Comparison of ENCODE assay signal across 22 cellular contexts in genomic region chr11:65931773-65932557, GRCh38. TPM values are rescaled to one million over a fixed set of nuclear protein-coding genes. Genes with fewer than 3 reads are reported as not detected.
DNase-seq lines count a peak whose midpoint lies in the region; ATAC-seq, FAIRE-seq and TF ChIP-seq lines count a peak whose summit lies in the region.
"Had no signal": no experiment of that assay in that cellular context is flagged by ENCODE, and none has a peak within 500 bp of the region (broad histone marks: within the 10 kb centered on the region; RNA-seq: fewer than 3 reads in every experiment).

No MANE protein-coding gene starts in this region.

- H3K23me2 ChIP-seq in H1 (ENCODE audit: low read depth, low read length) = no peaks in the 10 kb centered on the region

- TF ChIP-seq RAD21 in H1 (IDR thresholded peaks at IDR 0.05 in 1 of 2, conservative IDR thresholded peaks at IDR 0.05 in 1 of 2; ENCODE audit: low read depth in 2 of 2, low read length in 2 of 2) = no peak; a peak in 1 of 4 replicates

- H3K4me3 Mint-ChIP-seq in activated CD4-positive, alpha-beta memory T cell treated with anti-CD3 and anti-CD28 coated beads, Interleukin-2, amount 10 ng/mL, durations not matched to agents 7 days and 5 days = no peak overlapping the region
- no peak overlapping the region for H3K4me3 Mint-ChIP-seq in activated CD4-positive, alpha-beta memory T cell treated with anti-CD3 and anti-CD28 coated beads for 36 hours
- peak overlapping the region; percentile 56 to 57 for H3K4me3 Mint-ChIP-seq in stimulated activated naive CD8-positive, alpha-beta T cell treated with anti-CD3 and anti-CD28 coated beads, Interleukin-15, amount 100 ng/mL, for 72 hours

- no peaks in the 10 kb centered on the region for H4K20me1 ChIP-seq in H1 (replicated peaks in 1 of 2; ENCODE audit: control insufficient read depth in 1 of 2, insufficient read depth in 2 of 2, low read length in 2 of 2)

- no peak overlapping the region for H2BK5ac ChIP-seq in H1 (ENCODE audit: low read depth, low read length)

- no peaks in the 10 kb centered on the region for H3K9me3 ChIP-seq in H1 (ENCODE audit: insufficient read depth in 2 of 2, low read depth in 1 of 2, low read length in 1 of 2)
- H3K9me3 ChIP-seq: neutrophil had no signal

- H3K56ac ChIP-seq in H1 (replicated peaks; ENCODE audit: insufficient read length, low read depth, low read length) = no peak overlapping the region

- H3K36me3 Mint-ChIP-seq in activated CD4-positive, alpha-beta memory T cell treated with anti-CD3 and anti-CD28 coated beads, Interleukin-2, amount 10 ng/mL, durations not matched to agents 7 days and 5 days (ENCODE audit: low read depth) = no peaks in the 10 kb centered on the region
- peaks cover 2% of the 10 kb centered on the region for H3K36me3 Mint-ChIP-seq in activated CD4-positive, alpha-beta memory T cell treated with anti-CD3 and anti-CD28 coated beads for 36 hours

- TF ChIP-seq CTCF in H1 (IDR thresholded peaks at IDR 0.05; ENCODE audit: control extremely low read depth in 1 of 3, insufficient read depth in 1 of 3, low read depth in 1 of 3, low read length in 3 of 3) = peak in 1 of 3 experiments; percentile 28; a peak in 1 of 4 replicates

- CTCF ChIA-PET in activated CD4-positive, alpha-beta memory T cell treated with anti-CD3 and anti-CD28 coated beads, Interleukin-2, amount 10 ng/mL, durations not matched to agents 7 days and 5 days (lab: Charles Lee) = interaction anchor here (0.7 to 3.0 kb wide), 6 partner anchors 10 to 221 kb away, joined by 3 to 14 read pairs (median 3); partner anchors contain the start of genes CCDC85B and FIBP
- CTCF ChIA-PET in activated CD4-positive, alpha-beta memory T cell treated with anti-CD3 and anti-CD28 coated beads for 36 hours (lab: Charles Lee) = interaction anchor here (1.0 to 2.7 kb wide), 4 partner anchors 9 to 90 kb away, joined by 3 to 14 read pairs (median 4); no protein-coding TSS in a partner anchor
- CTCF ChIA-PET in H1 (lab: Charles Lee; ENCODE audit: partially characterized antibody) = interaction anchor here (0.5 to 2.9 kb wide), 26 partner anchors 9 to 190 kb away, joined by 3 to 19 read pairs (median 6); partner anchors contain the start of genes CCDC85B and FIBP

- no peak overlapping the region for H3K23ac ChIP-seq in H1 (ENCODE audit: insufficient read length)

- H3K4ac ChIP-seq in H1 (replicated peaks; ENCODE audit: insufficient read length, low read depth, low read length) = no peak overlapping the region

- no peak for FAIRE-seq in H1 (lab: Jason Lieb, UNC)
- no peak for FAIRE-seq in H54 (lab: Jason Lieb, UNC)

- no peak overlapping the region; the same call in 1 of the 2 replicates for H3K18ac ChIP-seq in H1 (ENCODE audit: extremely low read depth, low read length)

- H3K4me2 ChIP-seq in H1 (ENCODE audit: insufficient read depth in 1 of 2, low read depth in 2 of 2, low read length in 2 of 2) = peak overlapping the region in 1 of 2 experiments; percentile 25; a peak in 1 of 4 replicates
- H3K4me2 ChIP-seq: PC-9 had no signal

- H3K9ac ChIP-seq in H1 (replicated peaks in 1 of 4; ENCODE audit: extremely low read depth in 1 of 4, low read depth in 3 of 4, low read length in 3 of 4) = no peak overlapping the region; a peak in 1 of 7 replicates

- no peak overlapping the region for H4K5ac ChIP-seq in H1 (ENCODE audit: insufficient read length, low read depth, low read length)

- H3K27me3 ChIP-seq in H1 (replicated peaks in 1 of 4; ENCODE audit: control insufficient read depth in 3 of 4, extremely low read depth in 1 of 4, insufficient read depth in 3 of 4, low read length in 3 of 4) = no peaks in the 10 kb centered on the region
- H3K27me3 ChIP-seq: neutrophil had no signal

- H3K36me3 ChIP-seq in H1 (ENCODE audit: control insufficient read depth in 2 of 4, insufficient read depth in 4 of 4, low read length in 3 of 4) = no peaks in the 10 kb centered on the region
- H3K36me3 ChIP-seq: neutrophil had no signal

- peak overlapping the region; percentile 80 for H4K91ac ChIP-seq in H1 (replicated peaks; ENCODE audit: insufficient read length, low read length)

- no peak for TF ChIP-seq EP300 in H1 (IDR thresholded peaks at IDR 0.05; ENCODE audit: borderline replicate concordance in 1 of 2, low read depth in 2 of 2, low read length in 2 of 2)

- no peak overlapping the region for H2BK15ac ChIP-seq in H1 (ENCODE audit: low read length)

- no peaks in the 10 kb centered on the region for H3K79me2 ChIP-seq in H1 (ENCODE audit: control insufficient read depth in 1 of 2, insufficient read depth in 2 of 2, low read length in 2 of 2)

- H3K79me1 ChIP-seq in H1 (ENCODE audit: low read depth, low read length) = no peaks in the 10 kb centered on the region

- intact Hi-C loops in activated CD4-positive, alpha-beta memory T cell treated with anti-CD3 and anti-CD28 coated beads for 36 hours (cut with micrococcal nuclease) = no loop called here

- H3K4me1 ChIP-seq in H1 (replicated peaks in 1 of 4; ENCODE audit: control insufficient read depth in 3 of 4, insufficient read depth in 4 of 4, low read length in 3 of 4) = peaks cover 0 to 8% (median 5%) of the 10 kb centered on the region in 4 experiments; a peak in 5 of 7 replicates

- H3K14ac ChIP-seq in H1 (ENCODE audit: insufficient read length) = no peak overlapping the region

- peak; percentile 57 for ATAC-seq in stimulated activated naive CD8-positive, alpha-beta T cell treated with anti-CD3 and anti-CD28 coated beads, Interleukin-15, amount 100 ng/mL, for 72 hours
- ATAC-seq: sciatic nerve had no signal

- peak overlapping the region; percentile 20; the same call in 1 of the 2 replicates for H4K8ac ChIP-seq in H1 (ENCODE audit: extremely low read depth, insufficient read depth, low read length)

- no peak overlapping the region for H3K4me3 ChIP-seq in H1 (ENCODE audit: extremely low read depth in 1 of 4, insufficient read depth in 2 of 4, low read depth in 3 of 4, low read length in 4 of 4)
- H3K4me3 ChIP-seq: PC-9 had no signal

- H3K4me1 Mint-ChIP-seq in activated CD4-positive, alpha-beta memory T cell treated with anti-CD3 and anti-CD28 coated beads, Interleukin-2, amount 10 ng/mL, durations not matched to agents 7 days and 5 days = peaks cover 44% of the 10 kb centered on the region
- H3K4me1 Mint-ChIP-seq in activated CD4-positive, alpha-beta memory T cell treated with anti-CD3 and anti-CD28 coated beads for 36 hours (ENCODE audit: low read depth) = peaks cover 24% of the 10 kb centered on the region
- peaks cover 54% of the 10 kb centered on the region for H3K4me1 Mint-ChIP-seq in stimulated activated naive CD8-positive, alpha-beta T cell treated with anti-CD3 and anti-CD28 coated beads, Interleukin-15, amount 100 ng/mL, for 72 hours

- peaks cover 3% of the 10 kb centered on the region for H3K27me3 Mint-ChIP-seq in activated CD4-positive, alpha-beta memory T cell treated with anti-CD3 and anti-CD28 coated beads, Interleukin-2, amount 10 ng/mL, durations not matched to agents 7 days and 5 days
- H3K27me3 Mint-ChIP-seq in activated CD4-positive, alpha-beta memory T cell treated with anti-CD3 and anti-CD28 coated beads for 36 hours = no peaks in the 10 kb centered on the region
- no peaks in the 10 kb centered on the region for H3K27me3 Mint-ChIP-seq in stimulated activated naive CD8-positive, alpha-beta T cell treated with anti-CD3 and anti-CD28 coated beads, Interleukin-15, amount 100 ng/mL, for 72 hours

- H3K27ac Mint-ChIP-seq in activated CD4-positive, alpha-beta memory T cell treated with anti-CD3 and anti-CD28 coated beads, Interleukin-2, amount 10 ng/mL, durations not matched to agents 7 days and 5 days = peak overlapping the region; percentile 59
- no peak overlapping the region for H3K27ac Mint-ChIP-seq in activated CD4-positive, alpha-beta memory T cell treated with anti-CD3 and anti-CD28 coated beads for 36 hours
- peak overlapping the region in 1 of 2 donors; percentile 72 for H3K27ac Mint-ChIP-seq in stimulated activated naive CD8-positive, alpha-beta T cell treated with anti-CD3 and anti-CD28 coated beads, Interleukin-15, amount 100 ng/mL, for 72 hours

- H2BK120ac ChIP-seq in H1 (replicated peaks; ENCODE audit: low read depth, low read length) = no peak overlapping the region

- no peak overlapping the region for H2BK12ac ChIP-seq in H1 (ENCODE audit: low read depth, low read length)

- 86% methylated on average over 13 of the region's 13 CpGs; no CpG with 5 or more reads in 1 of the 2 experiments for WGBS in H1 (ENCODE audit: extremely low coverage in 1 of 2, insufficient coverage in 1 of 2, insufficient read length in 1 of 2, insufficient replicate concordance in 2 of 2, low coverage in 1 of 2, low lambda C conversion rate in 2 of 2, missing lambda C conversion rate in 1 of 2), 2 experiments

- H2AK5ac ChIP-seq in H1 (ENCODE audit: low read depth, low read length) = 0 out of 2 replicates have a peak overlapping the region, but pooled peaks have one; percentile 40

- no peak overlapping the region for H3K27ac ChIP-seq in H1 (ENCODE audit: low read depth, low read length)
- H3K27ac ChIP-seq: neutrophil, PC-9 had no signal

- no peak overlapping the region for H2AFZ ChIP-seq in H1 (ENCODE audit: low read length)
- H2AFZ ChIP-seq: PC-9 had no signal

- H3K9me3 Mint-ChIP-seq in activated CD4-positive, alpha-beta memory T cell treated with anti-CD3 and anti-CD28 coated beads, Interleukin-2, amount 10 ng/mL, durations not matched to agents 7 days and 5 days = no peaks in the 10 kb centered on the region
- no peaks in the 10 kb centered on the region for H3K9me3 Mint-ChIP-seq in activated CD4-positive, alpha-beta memory T cell treated with anti-CD3 and anti-CD28 coated beads for 36 hours
- H3K9me3 Mint-ChIP-seq in stimulated activated naive CD8-positive, alpha-beta T cell treated with anti-CD3 and anti-CD28 coated beads, Interleukin-15, amount 100 ng/mL, for 72 hours = no peaks in the 10 kb centered on the region
- H3K9me3 Mint-ChIP-seq: activated T-cell treated with anti-CD3 and anti-CD28 coated beads, Interleukin-2, amount 50 U/mL, for 72 hours had no signal

- POLR2A ChIA-PET in activated CD4-positive, alpha-beta memory T cell treated with anti-CD3 and anti-CD28 coated beads, Interleukin-2, amount 10 ng/mL, durations not matched to agents 7 days and 5 days (lab: Charles Lee) = interaction anchor here (1.0 to 1.6 kb wide), 5 partner anchors 20 to 80 kb away, joined by 3 to 5 read pairs (median 4); partner anchors contain the start of gene FIBP
- POLR2A ChIA-PET in activated CD4-positive, alpha-beta memory T cell treated with anti-CD3 and anti-CD28 coated beads for 36 hours (lab: Charles Lee) = no interaction called here
- POLR2A ChIA-PET in H1 (lab: Charles Lee; ENCODE audit: partially characterized antibody) = interaction anchor here (1.0 to 2.7 kb wide), 14 partner anchors 9 to 84 kb away, joined by 3 to 12 read pairs (median 5); partner anchors contain the start of genes C11orf68, CCDC85B, CFL1 and FIBP

- H2BK20ac ChIP-seq in H1 (ENCODE audit: low read length) = no peak overlapping the region

- DNase-seq in activated CD4-positive, alpha-beta memory T cell treated with anti-CD3 and anti-CD28 coated beads, Interleukin-2, amount 10 ng/mL, durations not matched to agents 7 days and 5 days = no peak
- no peak for DNase-seq in activated CD4-positive, alpha-beta memory T cell treated with anti-CD3 and anti-CD28 coated beads for 36 hours
- DNase-seq in RKO (ENCODE audit: low spot score) (peak; percentile 0), H1 (ENCODE audit: low read depth in 1 of 2, low spot score in 2 of 2) (no peak), Ammon's horn (ENCODE audit: low spot score) (no peak), NCI-H345 (lab: John Stamatoyannopoulos, UW) (no peak), H54 (ENCODE audit: insufficient read length, low spot score) (no peak)
- DNase-seq in stimulated activated naive CD8-positive, alpha-beta T cell treated with anti-CD3 and anti-CD28 coated beads, Interleukin-15, amount 100 ng/mL, for 72 hours = peak in 1 of 2 donors; percentile 20
- DNase-seq: ACHN; activated CD4-positive, alpha-beta T cell treated with anti-CD3 and anti-CD28 coated beads for 1 hour; activated T-cell treated with anti-CD3 and anti-CD28 coated beads, Interleukin-2, amount 50 U/mL, for 72 hours; Karpas-422; mammary epithelial cell; NCI-H1436 treated with DMSO at 0.1 percent for 48 hours; PC-9; stimulated activated CD4-positive, alpha-beta T cell treated with anti-CD3 and anti-CD28 coated beads, Interleukin-4, amount 100 ng/mL, for 1 hour had no signal

- TF ChIP-seq POLR2A in H1 (IDR thresholded peaks at IDR 0.05; ENCODE audit: control extremely low read depth in 1 of 2, low read depth in 2 of 2, low read length in 2 of 2) (no peak), H54 (IDR thresholded peaks at IDR 0.05; ENCODE audit: low read depth, low read length) (no peak)

RNA-seq across cellular contexts. Expression of gene DRAP1, which starts 12.7 kb away (rescaled TPM):
- total RNA-seq in activated CD4-positive, alpha-beta memory T cell treated with anti-CD3 and anti-CD28 coated beads, Interleukin-2, amount 10 ng/mL, durations not matched to agents 7 days and 5 days = 100 to 1,000 TPM; 162 to 180 TPM
- total RNA-seq in activated CD4-positive, alpha-beta memory T cell treated with anti-CD3 and anti-CD28 coated beads for 36 hours = 100 to 1,000 TPM; 154 to 169 TPM
- total RNA-seq in H1 (2021; fragmentation: NEBNext Ultra II Directional; extraction: Animal tissue kit (Norgen Biotek cat#: 25700)) = 98.7 and 108 TPM in 2 replicates
- 62.5 and 81.2 TPM in 2 replicates for polyA plus RNA-seq in H1 (2011; rRNA removed)
- polyA plus RNA-seq in H1 (2011; cell fraction: cytosol; rRNA removed) = 118 TPM
- polyA plus RNA-seq in H1 (2011; cell fraction: nucleus; rRNA removed) = 62.9 TPM
- polyA plus RNA-seq in H1 (2012, experiment 1 of 2) = 119 to 179 TPM (median 153 TPM) in 4 replicates
- polyA plus RNA-seq in H1 (2012, experiment 2 of 2) = 115 TPM
- 145 TPM for polyA plus RNA-seq in H1 (2013, experiment 1 of 2)
- polyA plus RNA-seq in H1 (2013, experiment 2 of 2) = 138 TPM
- polyA minus RNA-seq in H1 (2011; rRNA and poly(A)+ RNA removed) = 4.0 and 6.8 TPM in 2 replicates
- 38.0 TPM for polyA minus RNA-seq in H1 (2011; cell fraction: cytosol; rRNA and poly(A)+ RNA removed)
- polyA minus RNA-seq in H1 (2011; cell fraction: nucleus; rRNA and poly(A)+ RNA removed) = 12.8 TPM

RNA-seq across cellular contexts. Expression of gene C11orf68, which starts 13.1 kb away (rescaled TPM):
- total RNA-seq in activated CD4-positive, alpha-beta memory T cell treated with anti-CD3 and anti-CD28 coated beads, Interleukin-2, amount 10 ng/mL, durations not matched to agents 7 days and 5 days = 10 to 100 TPM; 34.1 to 34.2 TPM
- 10 to 100 TPM; 22.2 to 23.6 TPM for total RNA-seq in activated CD4-positive, alpha-beta memory T cell treated with anti-CD3 and anti-CD28 coated beads for 36 hours
- 24.0 and 24.1 TPM in 2 replicates for total RNA-seq in H1 (2021; fragmentation: NEBNext Ultra II Directional; extraction: Animal tissue kit (Norgen Biotek cat#: 25700))
- 51.2 and 68.5 TPM in 2 replicates for polyA plus RNA-seq in H1 (2011; rRNA removed)
- polyA plus RNA-seq in H1 (2011; cell fraction: cytosol; rRNA removed) = 36.5 TPM
- polyA plus RNA-seq in H1 (2011; cell fraction: nucleus; rRNA removed) = 43.6 TPM
- polyA plus RNA-seq in H1 (2012, experiment 1 of 2) = 16.5 to 29.7 TPM (median 28.5 TPM) in 4 replicates
- polyA plus RNA-seq in H1 (2012, experiment 2 of 2) = 29.4 TPM
- 19.3 TPM for polyA plus RNA-seq in H1 (2013, experiment 1 of 2)
- 17.8 TPM for polyA plus RNA-seq in H1 (2013, experiment 2 of 2)
- 16.8 and 23.2 TPM in 2 replicates for polyA minus RNA-seq in H1 (2011; rRNA and poly(A)+ RNA removed)
- polyA minus RNA-seq in H1 (2011; cell fraction: cytosol; rRNA and poly(A)+ RNA removed) = 22.9 TPM
- polyA minus RNA-seq in H1 (2011; cell fraction: nucleus; rRNA and poly(A)+ RNA removed) = 24.1 TPM

RNA-seq across cellular contexts. Expression of gene TSGA10IP, which starts 13.3 kb away (rescaled TPM):
- total RNA-seq in activated CD4-positive, alpha-beta memory T cell treated with anti-CD3 and anti-CD28 coated beads, Interleukin-2, amount 10 ng/mL, durations not matched to agents 7 days and 5 days = not detected
- total RNA-seq in activated CD4-positive, alpha-beta memory T cell treated with anti-CD3 and anti-CD28 coated beads for 36 hours = not detected
- 1.3 and 1.9 TPM in 2 replicates for total RNA-seq in H1 (2021; fragmentation: NEBNext Ultra II Directional; extraction: Animal tissue kit (Norgen Biotek cat#: 25700))
- polyA plus RNA-seq in H1 (2011; rRNA removed) = 6.0 and 8.2 TPM in 2 replicates
- polyA plus RNA-seq in H1 (2011; cell fraction: cytosol; rRNA removed) = 13.0 TPM
- 19.6 TPM for polyA plus RNA-seq in H1 (2011; cell fraction: nucleus; rRNA removed)
- 3.0 to 7.3 TPM (median 5.3 TPM) in 4 replicates for polyA plus RNA-seq in H1 (2012, experiment 1 of 2)
- 1.6 TPM for polyA plus RNA-seq in H1 (2012, experiment 2 of 2)
- polyA plus RNA-seq in H1 (2013, experiment 1 of 2) = 0.93 TPM
- polyA plus RNA-seq in H1 (2013, experiment 2 of 2) = 0.61 TPM
- polyA minus RNA-seq in H1 (2011; rRNA and poly(A)+ RNA removed) = 3.3 and 4.6 TPM in 2 replicates
- polyA minus RNA-seq in H1 (2011; cell fraction: cytosol; rRNA and poly(A)+ RNA removed) = 4.3 TPM
- polyA minus RNA-seq in H1 (2011; cell fraction: nucleus; rRNA and poly(A)+ RNA removed) = 6.5 TPM
- total RNA-seq: activated T-cell treated with anti-CD3 and anti-CD28 coated beads, Interleukin-2, amount 50 U/mL, for 72 hours; Calu3; endothelial cell of umbilical vein; glomerular endothelial cell; H4; mammary epithelial cell; PC-9; sciatic nerve had no signal
- polyA plus RNA-seq: endothelial cell of umbilical vein, mammary epithelial cell had no signal

RNA-seq across cellular contexts. Expression of gene SART1, which starts 29.6 kb away (rescaled TPM):
- 10 to 100 TPM; 59.5 to 61.5 TPM for total RNA-seq in activated CD4-positive, alpha-beta memory T cell treated with anti-CD3 and anti-CD28 coated beads, Interleukin-2, amount 10 ng/mL, durations not matched to agents 7 days and 5 days
- total RNA-seq in activated CD4-positive, alpha-beta memory T cell treated with anti-CD3 and anti-CD28 coated beads for 36 hours = 10 to 100 TPM; 59.1 to 60.5 TPM
- total RNA-seq in H1 (2021; fragmentation: NEBNext Ultra II Directional; extraction: Animal tissue kit (Norgen Biotek cat#: 25700)) = 46.1 and 48.5 TPM in 2 replicates
- 9.7 and 22.4 TPM in 2 replicates for polyA plus RNA-seq in H1 (2011; rRNA removed)
- polyA plus RNA-seq in H1 (2011; cell fraction: cytosol; rRNA removed) = 19.6 TPM
- 45.1 TPM for polyA plus RNA-seq in H1 (2011; cell fraction: nucleus; rRNA removed)
- 56.4 to 71.5 TPM (median 64.2 TPM) in 4 replicates for polyA plus RNA-seq in H1 (2012, experiment 1 of 2)
- polyA plus RNA-seq in H1 (2012, experiment 2 of 2) = 25.3 TPM
- 38.5 TPM for polyA plus RNA-seq in H1 (2013, experiment 1 of 2)
- 42.5 TPM for polyA plus RNA-seq in H1 (2013, experiment 2 of 2)
- 4.5 and 11.0 TPM in 2 replicates for polyA minus RNA-seq in H1 (2011; rRNA and poly(A)+ RNA removed)
- 14.8 TPM for polyA minus RNA-seq in H1 (2011; cell fraction: cytosol; rRNA and poly(A)+ RNA removed)
- polyA minus RNA-seq in H1 (2011; cell fraction: nucleus; rRNA and poly(A)+ RNA removed) = 14.4 TPM

RNA-seq across cellular contexts. Expression of gene FOSL1, which starts 31.8 kb away (rescaled TPM):
- total RNA-seq in activated CD4-positive, alpha-beta memory T cell treated with anti-CD3 and anti-CD28 coated beads, Interleukin-2, amount 10 ng/mL, durations not matched to agents 7 days and 5 days = 1 to 10 TPM; 4.5 to 5.0 TPM
- total RNA-seq in activated CD4-positive, alpha-beta memory T cell treated with anti-CD3 and anti-CD28 coated beads for 36 hours = 10 to 100 TPM; 17.1 to 17.7 TPM
- 6.3 and 7.5 TPM in 2 replicates for total RNA-seq in H1 (2021; fragmentation: NEBNext Ultra II Directional; extraction: Animal tissue kit (Norgen Biotek cat#: 25700))
- 7.2 and 11.6 TPM in 2 replicates for polyA plus RNA-seq in H1 (2011; rRNA removed)
- polyA plus RNA-seq in H1 (2011; cell fraction: cytosol; rRNA removed) = 2.7 TPM
- 5.9 TPM for polyA plus RNA-seq in H1 (2011; cell fraction: nucleus; rRNA removed)
- polyA plus RNA-seq in H1 (2012, experiment 1 of 2) = 11.9 to 15.6 TPM (median 13.5 TPM) in 4 replicates
- polyA plus RNA-seq in H1 (2012, experiment 2 of 2) = 15.1 TPM
- 9.5 TPM for polyA plus RNA-seq in H1 (2013, experiment 1 of 2)
- polyA plus RNA-seq in H1 (2013, experiment 2 of 2) = 9.6 TPM
- 2.1 and 3.9 TPM in 2 replicates for polyA minus RNA-seq in H1 (2011; rRNA and poly(A)+ RNA removed)
- 5.4 TPM for polyA minus RNA-seq in H1 (2011; cell fraction: cytosol; rRNA and poly(A)+ RNA removed)
- polyA minus RNA-seq in H1 (2011; cell fraction: nucleus; rRNA and poly(A)+ RNA removed) = 7.3 TPM

Comparison
In these comparisons a context has a peak if more than half of its experiments do, and no peak if none do; other contexts are left out.
1. H3K4me3 Mint-ChIP-seq: peak in stimulated activated naive CD8-positive, alpha-beta T cell treated with anti-CD3 and anti-CD28 coated beads, Interleukin-15, amount 100 ng/mL, for 72 hours (2 of 2); none in activated CD4-positive, alpha-beta memory T cell treated with anti-CD3 and anti-CD28 coated beads, Interleukin-2, amount 10 ng/mL, durations not matched to agents 7 days and 5 days (single experiment) and activated CD4-positive, alpha-beta memory T cell treated with anti-CD3 and anti-CD28 coated beads for 36 hours (single experiment).